In genomic region chr13:77230560-77230959, GRCh38 we compare ENCODE assay signal across 13 cellular contexts.
A peak's percentile ranks its signal among the peaks of the same experiment; 100 is the strongest.
DNase-seq lines count a peak whose midpoint lies in the region; ATAC-seq and TF ChIP-seq lines count a peak whose summit lies in the region.
"Had no signal": no experiment of that assay in that cellular context is flagged by ENCODE, and none has a peak within 500 bp of the region (broad histone marks: within the 10 kb centered on the region; RNA-seq: fewer than 3 reads in every experiment).

No MANE protein-coding gene starts in this region.

- intact Hi-C loops in activated T-helper 2 cell treated with anti-CD3 and anti-CD28 coated beads, Interferon-gamma antibody, Interleukin-2, Interleukin-4, amounts not matched to agents 10 μg/mL and 5 μg/mL and 100 μg/mL, durations not matched to agents 14 hours and 24 hours and 36 hours (cut with micrococcal nuclease), result no loop called here
- intact Hi-C loops in OCI-LY7 (cut with micrococcal nuclease; ENCODE audit: unreplicated experiment), result no loop called here

- DNase-seq in activated T-cell treated with anti-CD3 and anti-CD28 coated beads for 4 hours, result peak; percentile 2
- no peak for DNase-seq in activated T-cell treated with anti-CD3 and anti-CD28 coated beads, Interleukin-2, amount 50 U/mL, for 1 hour
- DNase-seq in T-helper 17 cell, result no peak
- DNase-seq in activated T-helper 2 cell treated with anti-CD3 and anti-CD28 coated beads, Interferon-gamma antibody, Interleukin-2, Interleukin-4, amounts not matched to agents 10 μg/mL and 5 μg/mL and 100 μg/mL, durations not matched to agents 14 hours and 24 hours and 36 hours (ENCODE audit: low spot score), result no peak
- no peak for DNase-seq in stimulated activated naive CD8-positive, alpha-beta T cell treated with anti-CD3 and anti-CD28 coated beads, Interleukin-15, amount 100 ng/mL, for 72 hours
- DNase-seq in OCI-LY7 (ENCODE audit: low spot score), result no peak
- DNase-seq: DMS 273 treated with DMSO at 0.1 percent for 48 hours, HCEC 1CT, NCI-H1417, NCI-H2029, NCI-H524, SHP77 treated with DMSO at 0.1 percent for 48 hours had no signal

- H3K27ac ChIP-seq in OCI-LY7 (ENCODE audit: low read depth, low read length, poor library complexity, severe bottlenecking), result no peak overlapping the region

- CTCF ChIA-PET in OCI-LY7 (lab: Charles Lee; ENCODE audit: unreplicated experiment), result no interaction called here

- peaks cover 5% of the 10 kb centered on the region for H3K36me3 Mint-ChIP-seq in T-helper 17 cell (ENCODE audit: low read depth)
- peaks cover 38% of the 10 kb centered on the region for H3K36me3 Mint-ChIP-seq in activated T-helper 2 cell treated with anti-CD3 and anti-CD28 coated beads, Interferon-gamma antibody, Interleukin-2, Interleukin-4, amounts not matched to agents 10 μg/mL and 5 μg/mL and 100 μg/mL, durations not matched to agents 14 hours and 24 hours and 36 hours (ENCODE audit: low read depth)

- H3K27ac Mint-ChIP-seq in T-helper 17 cell, result peak overlapping the region; percentile 67
- H3K27ac Mint-ChIP-seq in activated T-helper 2 cell treated with anti-CD3 and anti-CD28 coated beads, Interferon-gamma antibody, Interleukin-2, Interleukin-4, amounts not matched to agents 10 μg/mL and 5 μg/mL and 100 μg/mL, durations not matched to agents 14 hours and 24 hours and 36 hours, result peak overlapping the region; percentile 73
- no peak overlapping the region for H3K27ac Mint-ChIP-seq in stimulated activated naive CD8-positive, alpha-beta T cell treated with anti-CD3 and anti-CD28 coated beads, Interleukin-15, amount 100 ng/mL, for 72 hours

- no TSS peak for BruUV-seq in OCI-LY7 (replicated peaks; lab: Mats Ljungman, UMichigan)

- H3K4me1 ChIP-seq in OCI-LY7 (ENCODE audit: insufficient read depth, low read length, poor library complexity, severe bottlenecking), result no peaks in the 10 kb centered on the region

- peaks cover 10% of the 10 kb centered on the region for H3K4me1 Mint-ChIP-seq in T-helper 17 cell
- H3K4me1 Mint-ChIP-seq in activated T-helper 2 cell treated with anti-CD3 and anti-CD28 coated beads, Interferon-gamma antibody, Interleukin-2, Interleukin-4, amounts not matched to agents 10 μg/mL and 5 μg/mL and 100 μg/mL, durations not matched to agents 14 hours and 24 hours and 36 hours (ENCODE audit: low read depth), result peaks cover 22% of the 10 kb centered on the region
- H3K4me1 Mint-ChIP-seq in stimulated activated naive CD8-positive, alpha-beta T cell treated with anti-CD3 and anti-CD28 coated beads, Interleukin-15, amount 100 ng/mL, for 72 hours, result peaks cover 20% of the 10 kb centered on the region

- POLR2A ChIA-PET in OCI-LY7 (lab: Charles Lee), result no interaction called here

- no peaks in the 10 kb centered on the region for H3K9me3 Mint-ChIP-seq in activated T-helper 2 cell treated with anti-CD3 and anti-CD28 coated beads, Interferon-gamma antibody, Interleukin-2, Interleukin-4, amounts not matched to agents 10 μg/mL and 5 μg/mL and 100 μg/mL, durations not matched to agents 14 hours and 24 hours and 36 hours
- H3K9me3 Mint-ChIP-seq in stimulated activated naive CD8-positive, alpha-beta T cell treated with anti-CD3 and anti-CD28 coated beads, Interleukin-15, amount 100 ng/mL, for 72 hours, result no peaks in the 10 kb centered on the region

- ATAC-seq in T-helper 17 cell (no peak), HG03196 (IDR thresholded peaks at IDR 0.05; ENCODE audit: unreplicated experiment) (no peak)
- ATAC-seq in stimulated activated naive CD8-positive, alpha-beta T cell treated with anti-CD3 and anti-CD28 coated beads, Interleukin-15, amount 100 ng/mL, for 72 hours, result peak; percentile 75

- H3K36me3 ChIP-seq in OCI-LY7 (ENCODE audit: insufficient read depth, low read length), result peaks cover 39% of the 10 kb centered on the region

- no peak overlapping the region for H3K4me2 ChIP-seq in OCI-LY7 (ENCODE audit: low read length)

- H3K79me2 ChIP-seq in OCI-LY7 (ENCODE audit: insufficient read depth, low read depth, low read length), result no peaks in the 10 kb centered on the region

- no peaks in the 10 kb centered on the region for H4K20me1 ChIP-seq in OCI-LY7 (ENCODE audit: insufficient read depth, low read length)

- no peak overlapping the region for H3K4me3 Mint-ChIP-seq in T-helper 17 cell
- H3K4me3 Mint-ChIP-seq in activated T-helper 2 cell treated with anti-CD3 and anti-CD28 coated beads, Interferon-gamma antibody, Interleukin-2, Interleukin-4, amounts not matched to agents 10 μg/mL and 5 μg/mL and 100 μg/mL, durations not matched to agents 14 hours and 24 hours and 36 hours (ENCODE audit: low read depth), result no peak overlapping the region
- H3K4me3 Mint-ChIP-seq in stimulated activated naive CD8-positive, alpha-beta T cell treated with anti-CD3 and anti-CD28 coated beads, Interleukin-15, amount 100 ng/mL, for 72 hours, result peak overlapping the region in 1 of 2 donors; percentile 27

- no peak overlapping the region for H3K4me3 ChIP-seq in OCI-LY7 (ENCODE audit: low read depth, low read length, poor library complexity, severe bottlenecking)

- H2AFZ ChIP-seq in OCI-LY7 (ENCODE audit: low read length), result no peak overlapping the region

- no peak for TF ChIP-seq CTCF in OCI-LY7 (conservative IDR thresholded peaks at IDR 0.05; ENCODE audit: low read length)

- H3K9me2 ChIP-seq in OCI-LY7 (ENCODE audit: insufficient read depth, low read length), result no peaks in the 10 kb centered on the region

- H3K9me3 ChIP-seq in T-helper 17 cell (ENCODE audit: control insufficient read depth, low read length, poor library complexity, severe bottlenecking), result no peaks in the 10 kb centered on the region
- no peaks in the 10 kb centered on the region for H3K9me3 ChIP-seq in OCI-LY7 (ENCODE audit: low read length)

- H3K27me3 Mint-ChIP-seq in T-helper 17 cell, result no peaks in the 10 kb centered on the region
- no peaks in the 10 kb centered on the region for H3K27me3 Mint-ChIP-seq in activated T-helper 2 cell treated with anti-CD3 and anti-CD28 coated beads, Interferon-gamma antibody, Interleukin-2, Interleukin-4, amounts not matched to agents 10 μg/mL and 5 μg/mL and 100 μg/mL, durations not matched to agents 14 hours and 24 hours and 36 hours (ENCODE audit: low read depth)
- no peaks in the 10 kb centered on the region for H3K27me3 Mint-ChIP-seq in stimulated activated naive CD8-positive, alpha-beta T cell treated with anti-CD3 and anti-CD28 coated beads, Interleukin-15, amount 100 ng/mL, for 72 hours

Comparison
In these comparisons a context has a peak if more than half of its experiments do, and no peak if none do; other contexts are left out.
1. H3K27ac Mint-ChIP-seq: peak in T-helper 17 cell (single experiment) and activated T-helper 2 cell treated with anti-CD3 and anti-CD28 coated beads, Interferon-gamma antibody, Interleukin-2, Interleukin-4, amounts not matched to agents 10 μg/mL and 5 μg/mL and 100 μg/mL, durations not matched to agents 14 hours and 24 hours and 36 hours (single experiment); none in stimulated activated naive CD8-positive, alpha-beta T cell treated with anti-CD3 and anti-CD28 coated beads, Interleukin-15, amount 100 ng/mL, for 72 hours (0 of 2).